In genomic region chr12:46661161-46661845, GRCh38 we compare ENCODE assay signal across 1 cellular context.
TF ChIP-seq lines count a peak whose summit lies in the region.

No MANE protein-coding gene starts in this region.

TF ChIP-seq in K562, 482 proteins besides CTCF, POLR2A, EP300 and RAD21 (continued from another document):
- TF ChIP-seq YY1 (IDR thresholded peaks at IDR 0.05; ENCODE audit: borderline replicate concordance in 1 of 3, control insufficient read depth in 1 of 3, extremely low read depth in 1 of 3, insufficient read depth in 3 of 3, insufficient read length in 1 of 3, insufficient replicate concordance in 2 of 3, low read depth in 1 of 3, low read length in 2 of 3) = no peak
- peak; percentile 53 for TF ChIP-seq ATF7 (IDR thresholded peaks at IDR 0.05)
- TF ChIP-seq KLF1 (tag; IDR thresholded peaks at IDR 0.05) = no peak
- peak in 1 of 2 experiments; percentile 43; a peak in 1 of 4 replicates for TF ChIP-seq TRIM24 (IDR thresholded peaks at IDR 0.05)
- TF ChIP-seq SMAD3 (CRISPR knock-in tag; conservative IDR thresholded peaks at IDR 0.05) = no peak
- TF ChIP-seq C11orf30 (IDR thresholded peaks at IDR 0.05; ENCODE audit: low read depth) = peak; percentile 58
- TF ChIP-seq FOSL1 (tag; conservative IDR thresholded peaks at IDR 0.05) = peak; percentile 53
- no peak for TF ChIP-seq IRF2 (CRISPR knock-in tag; IDR thresholded peaks at IDR 0.05)
- TF ChIP-seq ZNF316 (IDR thresholded peaks at IDR 0.05) = no peak
- TF ChIP-seq NR2C2 (CRISPR knock-in tag; IDR thresholded peaks at IDR 0.05) = no peak
- 0 out of 2 replicates have a peak, but pooled peaks have one; percentile 20 for TF ChIP-seq NR2C2 (tag; IDR thresholded peaks at IDR 0.05)
